9 cellular contexts compared by ENCODE assay signal in genomic region chr6:75735491-75736186, GRCh38. TPM values are rescaled to one million over a fixed set of nuclear protein-coding genes. Genes with fewer than 3 reads are reported as not detected.
DNase-seq lines count a peak whose midpoint lies in the region; ATAC-seq and TF ChIP-seq lines count a peak whose summit lies in the region.
"Had no signal": no experiment of that assay in that cellular context is flagged by ENCODE, and none has a peak within 500 bp of the region (broad histone marks: within the 10 kb centered on the region; RNA-seq: fewer than 3 reads in every experiment).

No MANE protein-coding gene starts in this region.

- TF ChIP-seq CTCF in breast epithelium (IDR thresholded peaks at IDR 0.05) (no peak), MCF 10A (IDR thresholded peaks at IDR 0.05; ENCODE audit: unreplicated experiment) (no peak), cardiac fibroblast (IDR thresholded peaks at IDR 0.05; ENCODE audit: low read depth, low read length) (no peak), mammary epithelial cell (conservative IDR thresholded peaks at IDR 0.05 in 1 of 2, IDR thresholded peaks at IDR 0.05 in 1 of 2; ENCODE audit: extremely low read depth in 1 of 2, insufficient read depth in 1 of 2, low read depth in 1 of 2, low read length in 2 of 2) (no peak), OCI-LY7 (conservative IDR thresholded peaks at IDR 0.05; ENCODE audit: low read length) (no peak), heart left ventricle (IDR thresholded peaks at IDR 0.05) (no peak)

- intact Hi-C loops in breast epithelium (cut with DNase I; ENCODE audit: low total_unique reads) = no loop called here
- intact Hi-C loops in MCF 10A (cut with micrococcal nuclease) = no loop called here
- intact Hi-C loops in mammary epithelial cell (cut with micrococcal nuclease) = no loop called here
- intact Hi-C loops in OCI-LY7 (cut with micrococcal nuclease; ENCODE audit: unreplicated experiment) = no loop called here
- intact Hi-C loops in heart left ventricle (cut with DNase I) = no loop called here

- H3K9ac ChIP-seq in mammary epithelial cell (ENCODE audit: insufficient read depth, low read length) = no peak overlapping the region

- H3K9me2 ChIP-seq in OCI-LY7 (ENCODE audit: insufficient read depth, low read length) = no peaks in the 10 kb centered on the region

- H3K36me3 Mint-ChIP-seq in MCF 10A (ENCODE audit: insufficient read depth, unreplicated experiment) = no peaks in the 10 kb centered on the region

- no peak overlapping the region for H3K27ac Mint-ChIP-seq in MCF 10A (ENCODE audit: low read depth, unreplicated experiment)
- H3K27ac Mint-ChIP-seq: B cell had no signal

- no peak overlapping the region for H3K4me3 ChIP-seq in breast epithelium
- no peak overlapping the region for H3K4me3 ChIP-seq in cardiac fibroblast (replicated peaks in 1 of 2; ENCODE audit: low read depth in 2 of 2, low read length in 2 of 2)
- H3K4me3 ChIP-seq in mammary epithelial cell (replicated peaks in 1 of 3; ENCODE audit: insufficient read depth in 1 of 3, low read depth in 2 of 3, low read length in 3 of 3) = no peak overlapping the region
- no peak overlapping the region for H3K4me3 ChIP-seq in OCI-LY7 (ENCODE audit: low read depth, low read length, poor library complexity, severe bottlenecking)
- no peak overlapping the region for H3K4me3 ChIP-seq in heart left ventricle

- no peaks in the 10 kb centered on the region for H3K27me3 ChIP-seq in breast epithelium
- no peaks in the 10 kb centered on the region for H3K27me3 ChIP-seq in mammary epithelial cell (ENCODE audit: insufficient read depth, low read length)
- H3K27me3 ChIP-seq in heart left ventricle = no peaks in the 10 kb centered on the region

- dilution Hi-C loops in mammary epithelial cell (cut with HindIII; ENCODE audit: low sequenced_read_pairs) = no loop called here

- POLR2A ChIA-PET in MCF 10A (lab: Yijun Ruan, JAX) = no interaction called here
- POLR2A ChIA-PET in OCI-LY7 (lab: Charles Lee) = no interaction called here

- H4K20me1 ChIP-seq in mammary epithelial cell (ENCODE audit: insufficient read depth, low read length) (no peaks in the 10 kb centered on the region), OCI-LY7 (ENCODE audit: insufficient read depth, low read length) (no peaks in the 10 kb centered on the region)

- H3K4me3 Mint-ChIP-seq in MCF 10A (ENCODE audit: unreplicated experiment) = no peak overlapping the region
- H3K4me3 Mint-ChIP-seq: B cell had no signal

- CTCF ChIA-PET in MCF 10A (lab: Yijun Ruan, JAX) = interaction anchor here (0.6 kb wide), 1 partner anchor 70 kb away, joined by 3 read pairs; no protein-coding TSS in a partner anchor
- CTCF ChIA-PET in mammary epithelial cell (lab: Charles Lee; ENCODE audit: low non-redundant PET) = no interaction called here
- CTCF ChIA-PET in OCI-LY7 (lab: Charles Lee; ENCODE audit: unreplicated experiment) = no interaction called here

- H3K79me2 ChIP-seq in mammary epithelial cell (ENCODE audit: insufficient read depth, low read length) (no peaks in the 10 kb centered on the region), OCI-LY7 (ENCODE audit: insufficient read depth, low read depth, low read length) (no peaks in the 10 kb centered on the region)

- WGBS in mammary epithelial cell (ENCODE audit: low coverage, missing lambda C conversion rate) = 42% methylated on average over 1 of the region's 1 CpG
- WGBS in heart left ventricle, 4 donors = 41 to 51% (median 49%) methylated on average over 1 of the region's 1 CpG

- TF ChIP-seq POLR2A in breast epithelium (IDR thresholded peaks at IDR 0.05) (no peak), heart left ventricle (IDR thresholded peaks at IDR 0.05) (no peak)

- H3K4me2 ChIP-seq in mammary epithelial cell (ENCODE audit: insufficient read depth, low read depth, low read length) = no peak overlapping the region
- H3K4me2 ChIP-seq in OCI-LY7 (ENCODE audit: low read length) = no peak overlapping the region

- H3K4me1 ChIP-seq in breast epithelium (no peaks in the 10 kb centered on the region), mammary epithelial cell (ENCODE audit: insufficient read depth, low read length) (no peaks in the 10 kb centered on the region), OCI-LY7 (ENCODE audit: insufficient read depth, low read length, poor library complexity, severe bottlenecking) (no peaks in the 10 kb centered on the region), heart left ventricle (peaks cover 0 to 11% (median 0%) of the 10 kb centered on the region in 12 donors)

- H3K27ac ChIP-seq in breast epithelium (peak overlapping the region; percentile 81 to 85), mammary epithelial cell (ENCODE audit: insufficient read depth, low read depth, low read length) (no peak overlapping the region), OCI-LY7 (ENCODE audit: low read depth, low read length, poor library complexity, severe bottlenecking) (no peak overlapping the region), heart left ventricle (peak overlapping the region in 1 of 12 donors; percentile 37)

- H3K9me3 ChIP-seq in breast epithelium (no peaks in the 10 kb centered on the region), mammary epithelial cell (replicated peaks; ENCODE audit: insufficient read depth, low read length) (no peaks in the 10 kb centered on the region), OCI-LY7 (ENCODE audit: low read length) (no peaks in the 10 kb centered on the region), heart left ventricle (no peaks in the 10 kb centered on the region)

- in situ Hi-C loops in mammary epithelial cell (cut with MboI; ENCODE audit: low sequenced_read_pairs in 2 of 2) = no loop called here

- BruUV-seq in MCF 10A (replicated peaks; lab: Mats Ljungman, UMichigan) (no TSS peak), mammary epithelial cell (replicated peaks; lab: Mats Ljungman, UMichigan) (no TSS peak), OCI-LY7 (replicated peaks; lab: Mats Ljungman, UMichigan) (no TSS peak)

- H2AFZ ChIP-seq in mammary epithelial cell (ENCODE audit: low read depth, low read length) (no peak overlapping the region), OCI-LY7 (ENCODE audit: low read length) (no peak overlapping the region)

- no peaks in the 10 kb centered on the region for H3K9me3 Mint-ChIP-seq in MCF 10A (ENCODE audit: unreplicated experiment)

- ATAC-seq in HG03175 (IDR thresholded peaks at IDR 0.05; ENCODE audit: unreplicated experiment) = peak; percentile 98
- no peak for ATAC-seq in heart left ventricle

- H3K4me1 Mint-ChIP-seq in MCF 10A (ENCODE audit: insufficient read depth, unreplicated experiment) = no peaks in the 10 kb centered on the region

- DNase-seq in breast epithelium (ENCODE audit: low spot score in 2 of 2) (no peak), MCF 10A (ENCODE audit: unreplicated experiment) (no peak), cardiac fibroblast (ENCODE audit: low read depth in 2 of 2) (peak; percentile 19 to 26), germinal center (ENCODE audit: low spot score) (no peak), mammary epithelial cell (no peak), OCI-LY7 (ENCODE audit: low spot score) (no peak), heart left ventricle (no peak)

- H3K36me3 ChIP-seq in breast epithelium (no peaks in the 10 kb centered on the region), mammary epithelial cell (ENCODE audit: insufficient read depth, low read length) (no peaks in the 10 kb centered on the region), OCI-LY7 (ENCODE audit: insufficient read depth, low read length) (no peaks in the 10 kb centered on the region), heart left ventricle (no peaks in the 10 kb centered on the region)

- no peaks in the 10 kb centered on the region for H3K27me3 Mint-ChIP-seq in MCF 10A (ENCODE audit: insufficient read depth, unreplicated experiment)

RNA-seq across cellular contexts. Expression of gene MYO6, which starts 13.4 kb away (rescaled TPM):
- total RNA-seq in breast epithelium = 100 to 1,000 TPM in 1 of 3 donors, 10 to 100 TPM in 2; 21.8 to 143 (median 89.5) TPM
- 26.8 and 28.9 TPM in 2 replicates for total RNA-seq in MCF 10A (2022)
- total RNA-seq in mammary epithelial cell = 10 to 100 TPM; 29.5 to 49.8 TPM
- polyA plus RNA-seq in mammary epithelial cell = 12.9 TPM
- 28.0 TPM for polyA minus RNA-seq in mammary epithelial cell
- total RNA-seq in OCI-LY7 (2014; rRNA removed; shearing (Covaris generic)) = not detected in 2 replicates
- total RNA-seq in OCI-LY7 (2022) = not detected in 2 replicates
- 1 to 10 TPM; 4.2 to 9.5 (median 5.8) TPM for total RNA-seq in heart left ventricle
- polyA plus RNA-seq in heart left ventricle = 1 to 10 TPM; 3.1 to 4.1 TPM

Comparison
In these comparisons a context has a peak if more than half of its experiments do, and no peak if none do; other contexts are left out.
1. H3K27ac ChIP-seq: peak in breast epithelium (2 of 2); none in mammary epithelial cell (single experiment) and OCI-LY7 (single experiment).
2. DNase-seq: peak in cardiac fibroblast (2 of 2); none in breast epithelium (0 of 2), MCF 10A (single experiment), germinal center (single experiment), mammary epithelial cell (single experiment), OCI-LY7 (single experiment) and heart left ventricle (0 of 5).
3. RNA of gene MYO6, which starts 13.4 kb away (total RNA-seq): 21.8 to 143 TPM in breast epithelium, 29.5 to 49.8 TPM in mammary epithelial cell, 26.8 to 28.9 TPM in MCF 10A and 4.2 to 9.5 TPM in heart left ventricle; not detected in OCI-LY7; every median in the first group is over 4 times any median in the second.